In genomic region chr2:176763871-176764404, GRCh38 we compare ENCODE assay signal across 1 cellular context.
A peak's percentile ranks its signal among the peaks of the same experiment; 100 is the strongest.
TF ChIP-seq lines count a peak whose summit lies in the region.

No MANE protein-coding gene starts in this region.

TF ChIP-seq in GM23338, 12 proteins besides CTCF, POLR2A, EP300 and RAD21 (continued from another document):
- TF ChIP-seq STAT1 (IDR thresholded peaks at IDR 0.05; ENCODE audit: unreplicated experiment) (no peak), EZH2phosphoT487 (IDR thresholded peaks at IDR 0.05; ENCODE audit: unreplicated experiment) (no peak), NANOG (IDR thresholded peaks at IDR 0.05; ENCODE audit: borderline replicate concordance) (no peak), ZNF114 (CRISPR knock-in tag; IDR thresholded peaks at IDR 0.05) (0 out of 2 replicates have a peak, but pooled peaks have one; percentile 41), JUNB (IDR thresholded peaks at IDR 0.05; ENCODE audit: unreplicated experiment) (no peak), CREB1 (CRISPR knock-in tag; IDR thresholded peaks at IDR 0.05; ENCODE audit: low read depth) (peak; percentile 65)
- TF ChIP-seq, protein P1, sequence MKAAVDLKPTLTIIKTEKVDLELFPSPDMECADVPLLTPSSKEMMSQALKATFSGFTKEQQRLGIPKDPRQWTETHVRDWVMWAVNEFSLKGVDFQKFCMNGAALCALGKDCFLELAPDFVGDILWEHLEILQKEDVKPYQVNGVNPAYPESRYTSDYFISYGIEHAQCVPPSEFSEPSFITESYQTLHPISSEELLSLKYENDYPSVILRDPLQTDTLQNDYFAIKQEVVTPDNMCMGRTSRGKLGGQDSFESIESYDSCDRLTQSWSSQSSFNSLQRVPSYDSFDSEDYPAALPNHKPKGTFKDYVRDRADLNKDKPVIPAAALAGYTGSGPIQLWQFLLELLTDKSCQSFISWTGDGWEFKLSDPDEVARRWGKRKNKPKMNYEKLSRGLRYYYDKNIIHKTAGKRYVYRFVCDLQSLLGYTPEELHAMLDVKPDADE (IDR thresholded peaks at IDR 0.05): no peak
